In genomic region chr9:91533382-91533781, GRCh38 we compare ENCODE assay signal across 25 cellular contexts.
"Had no signal": no experiment of that assay in that cellular context is flagged by ENCODE, and none has a peak within 500 bp of the region (broad histone marks: within the 10 kb centered on the region; RNA-seq: fewer than 3 reads in every experiment).

No MANE protein-coding gene starts in this region.

- H3K4me3 ChIP-seq: coronary artery, ovary, psoas muscle, sigmoid colon, stomach, testis, tibial artery had no signal

- H3K27ac Mint-ChIP-seq: effector memory CD8-positive, alpha-beta T cell; immature natural killer cell; natural killer cell; stimulated activated effector memory CD8-positive, alpha-beta T cell treated with anti-CD3 and anti-CD28 coated beads, Interleukin-12 subunit alpha, Interleukin-12 subunit beta, amount 100 ng/mL, for 72 hours; type B pancreatic cell had no signal

- H3K4me1 ChIP-seq: psoas muscle, sigmoid colon, stomach, testis, tibial artery had no signal

- DNase-seq: dermis blood vessel endothelial cell; effector memory CD8-positive, alpha-beta T cell; foreskin melanocyte; hypothalamus; immature natural killer cell; islet precursor cell; kidney glomerular epithelial cell; natural killer cell; occipital lobe; ovary; posterior cingulate gyrus; psoas muscle; right cardiac atrium; sigmoid colon; stimulated activated CD4-positive, alpha-beta T cell treated with anti-CD3 and anti-CD28 coated beads, Interleukin-2, amount 100 ng/mL, for 24 hours; stimulated activated CD4-positive, alpha-beta T cell treated with anti-CD3 and anti-CD28 coated beads, Interleukin-4, amount 100 ng/mL, for 24 hours; stimulated activated naive CD4-positive, alpha-beta T cell treated with Interleukin-2 at 50 U/mL for 16 hours; stomach; testis; tibial artery had no signal

- H3K27me3 ChIP-seq: ovary, sigmoid colon, stomach, testis, tibial artery had no signal

- H3K36me3 Mint-ChIP-seq: immature natural killer cell; natural killer cell; stimulated activated effector memory CD8-positive, alpha-beta T cell treated with anti-CD3 and anti-CD28 coated beads, Interleukin-12 subunit alpha, Interleukin-12 subunit beta, amount 100 ng/mL, for 72 hours; type B pancreatic cell had no signal

- H3K27ac ChIP-seq: coronary artery, ovary, psoas muscle, sigmoid colon, stomach, testis, tibial artery had no signal

- H3K27me3 Mint-ChIP-seq: type B pancreatic cell had no signal

- H3K4me3 Mint-ChIP-seq: effector memory CD8-positive, alpha-beta T cell; immature natural killer cell; natural killer cell; stimulated activated effector memory CD8-positive, alpha-beta T cell treated with anti-CD3 and anti-CD28 coated beads, Interleukin-12 subunit alpha, Interleukin-12 subunit beta, amount 100 ng/mL, for 72 hours; type B pancreatic cell had no signal

- H3K36me3 ChIP-seq: ovary, sigmoid colon, stomach, tibial artery had no signal

- ATAC-seq: effector memory CD8-positive, alpha-beta T cell; left lobe of liver; natural killer cell; psoas muscle; right cardiac atrium; stimulated activated effector memory CD8-positive, alpha-beta T cell treated with anti-CD3 and anti-CD28 coated beads, Interleukin-12 subunit alpha, Interleukin-12 subunit beta, amount 100 ng/mL, for 72 hours had no signal

- FAIRE-seq: endometrium had no signal

- H3K4me1 Mint-ChIP-seq: immature natural killer cell; natural killer cell; stimulated activated effector memory CD8-positive, alpha-beta T cell treated with anti-CD3 and anti-CD28 coated beads, Interleukin-12 subunit alpha, Interleukin-12 subunit beta, amount 100 ng/mL, for 72 hours had no signal

- H3K9me3 Mint-ChIP-seq: effector memory CD8-positive, alpha-beta T cell; immature natural killer cell; natural killer cell; stimulated activated effector memory CD8-positive, alpha-beta T cell treated with anti-CD3 and anti-CD28 coated beads, Interleukin-12 subunit alpha, Interleukin-12 subunit beta, amount 100 ng/mL, for 72 hours; type B pancreatic cell had no signal

- H3K9me3 ChIP-seq: ovary, psoas muscle, sigmoid colon, stomach, testis, tibial artery had no signal
